In the genomic region with DNA sequence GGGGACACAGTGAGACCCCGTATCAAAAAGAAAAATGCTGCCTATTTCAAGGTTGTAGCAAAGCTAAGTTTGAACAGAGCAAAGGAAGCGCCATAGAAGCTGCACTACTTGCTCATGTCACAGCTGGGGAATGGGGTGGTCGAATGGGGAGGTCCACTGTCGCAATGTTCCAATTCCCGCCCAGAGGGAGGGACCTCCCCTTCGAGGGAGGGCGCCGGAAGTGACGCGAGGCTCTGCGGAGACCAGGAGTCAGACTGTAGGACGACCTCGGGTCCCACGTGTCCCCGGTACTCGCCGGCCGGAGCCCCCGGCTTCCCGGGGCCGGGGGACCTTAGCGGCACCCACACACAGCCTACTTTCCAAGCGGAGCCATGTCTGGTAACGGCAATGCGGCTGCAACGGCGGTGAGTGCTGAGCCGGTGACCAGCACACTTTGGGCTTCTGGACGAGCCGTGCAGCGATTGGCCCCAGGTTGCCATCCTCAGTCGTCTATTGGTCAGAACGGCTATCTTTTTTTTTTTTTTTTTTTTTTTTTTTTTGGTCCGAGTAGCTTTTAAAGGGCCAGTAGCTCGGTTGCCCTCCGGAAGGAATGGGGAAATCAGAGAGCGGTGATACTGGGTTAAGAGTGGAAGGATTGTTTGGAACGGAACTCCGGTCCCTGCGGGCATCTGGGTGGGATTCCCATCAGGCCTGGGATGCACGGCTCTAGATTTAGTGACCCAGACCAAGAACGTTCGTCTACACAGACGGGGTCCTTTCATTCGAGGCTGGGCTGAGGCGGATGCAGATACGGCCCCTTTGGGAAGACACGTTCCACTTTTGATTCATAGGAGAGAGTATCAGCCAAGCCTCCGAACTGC, we compare ENCODE assay signal across 8 cellular contexts. TPM values are rescaled to one million over a fixed set of nuclear protein-coding genes. Genes with fewer than 3 reads are reported as not detected.
DNase-seq lines count a peak whose midpoint lies in the region; ATAC-seq lines count a peak whose summit lies in the region.

Gene HMBS (plus strand): TSS at position 219 of the 860 bp plus-strand sequence. CDS start 153 bp downstream, at position 372.

- peaks cover 35 to 85% (median 52%) of the 10 kb centered on the region in 10 experiments for H3K4me1 ChIP-seq in BLaER1 treated with 17β-estradiol and CSF1 and Interleukin-3, amounts not matched to agents 10 nM and 100 nM

- peaks cover 28 to 42% (median 34%) of the 10 kb centered on the region in 11 experiments for H3K36me3 ChIP-seq in BLaER1 treated with 17β-estradiol and CSF1 and Interleukin-3, amounts not matched to agents 10 nM and 100 nM

- peak within 1 kb of the TSS; percentile 59 to 79 (median 71) for H3K4me3 ChIP-seq in BLaER1 treated with 17β-estradiol and CSF1 and Interleukin-3, amounts not matched to agents 10 nM and 100 nM

- H3K9ac ChIP-seq in BLaER1 treated with 17β-estradiol and CSF1 and Interleukin-3, amounts not matched to agents 10 nM and 100 nM: peak within 1 kb of the TSS; percentile 74 to 88 (median 84)

- peaks cover 0 to 23% (median 0%) of the 10 kb centered on the region in 11 experiments; a peak in 2 of 22 replicates for H4K20me1 ChIP-seq in BLaER1 treated with 17β-estradiol and CSF1 and Interleukin-3, amounts not matched to agents 10 nM and 100 nM

- H3K27me3 ChIP-seq in BLaER1 treated with 17β-estradiol and CSF1 and Interleukin-3, amounts not matched to agents 10 nM and 100 nM: no peaks in the 10 kb centered on the region

- peak within 1 kb of the TSS; percentile 89 to 99 (median 97) for H3K4me2 ChIP-seq in BLaER1 treated with 17β-estradiol and CSF1 and Interleukin-3, amounts not matched to agents 10 nM and 100 nM

- H3K9me3 ChIP-seq in BLaER1 treated with 17β-estradiol and CSF1 and Interleukin-3, amounts not matched to agents 10 nM and 100 nM (replicated peaks in 1 of 11): no peaks in the 10 kb centered on the region

- peak within 1 kb of the TSS in 10 of 11 experiments; percentile 66 to 92 (median 86); a peak in 21 of 22 replicates for H3K27ac ChIP-seq in BLaER1 treated with 17β-estradiol and CSF1 and Interleukin-3, amounts not matched to agents 10 nM and 100 nM

- DNase-seq in NCI-H748 (lab: John Stamatoyannopoulos, UW; ENCODE audit: unreplicated experiment): peak; percentile 87
- peak; percentile 84 for DNase-seq in activated CD4-positive, alpha-beta T cell treated with anti-CD3 and anti-CD28 coated beads, Interleukin-2, amount 50 U/mL, for 1 hour
- DNase-seq in dedifferentiated amniotic fluid mesenchymal stem cell (ENCODE audit: extremely low spot score): peak; percentile 89
- peak; percentile 95 for DNase-seq in left lobe of liver (ENCODE audit: low spot score)
- peak; percentile 89 for DNase-seq in stimulated activated CD4-positive, alpha-beta T cell treated with anti-CD3 and anti-CD28 coated beads, Interleukin-2, amount 100 ng/mL, for 4 hours (ENCODE audit: low read depth)

- ATAC-seq in GM19351 (IDR thresholded peaks at IDR 0.05; ENCODE audit: unreplicated experiment) (peak; percentile 94), HG03521 (IDR thresholded peaks at IDR 0.05; ENCODE audit: unreplicated experiment) (peak; percentile 89), left lobe of liver (peak; percentile 97)

RNA-seq across cellular contexts. Expression of gene HMBS, which starts in this region (rescaled TPM):
- total RNA-seq in left lobe of liver: 15.1 TPM

Comparison
In these comparisons a context has a peak if more than half of its experiments do, and no peak if none do; other contexts are left out.
1. Peak in every context shown above with its lines: DNase-seq, ATAC-seq, H3K4me3 ChIP-seq and H3K27ac ChIP-seq.